1 cellular context compared by ENCODE assay signal in the genomic region with DNA sequence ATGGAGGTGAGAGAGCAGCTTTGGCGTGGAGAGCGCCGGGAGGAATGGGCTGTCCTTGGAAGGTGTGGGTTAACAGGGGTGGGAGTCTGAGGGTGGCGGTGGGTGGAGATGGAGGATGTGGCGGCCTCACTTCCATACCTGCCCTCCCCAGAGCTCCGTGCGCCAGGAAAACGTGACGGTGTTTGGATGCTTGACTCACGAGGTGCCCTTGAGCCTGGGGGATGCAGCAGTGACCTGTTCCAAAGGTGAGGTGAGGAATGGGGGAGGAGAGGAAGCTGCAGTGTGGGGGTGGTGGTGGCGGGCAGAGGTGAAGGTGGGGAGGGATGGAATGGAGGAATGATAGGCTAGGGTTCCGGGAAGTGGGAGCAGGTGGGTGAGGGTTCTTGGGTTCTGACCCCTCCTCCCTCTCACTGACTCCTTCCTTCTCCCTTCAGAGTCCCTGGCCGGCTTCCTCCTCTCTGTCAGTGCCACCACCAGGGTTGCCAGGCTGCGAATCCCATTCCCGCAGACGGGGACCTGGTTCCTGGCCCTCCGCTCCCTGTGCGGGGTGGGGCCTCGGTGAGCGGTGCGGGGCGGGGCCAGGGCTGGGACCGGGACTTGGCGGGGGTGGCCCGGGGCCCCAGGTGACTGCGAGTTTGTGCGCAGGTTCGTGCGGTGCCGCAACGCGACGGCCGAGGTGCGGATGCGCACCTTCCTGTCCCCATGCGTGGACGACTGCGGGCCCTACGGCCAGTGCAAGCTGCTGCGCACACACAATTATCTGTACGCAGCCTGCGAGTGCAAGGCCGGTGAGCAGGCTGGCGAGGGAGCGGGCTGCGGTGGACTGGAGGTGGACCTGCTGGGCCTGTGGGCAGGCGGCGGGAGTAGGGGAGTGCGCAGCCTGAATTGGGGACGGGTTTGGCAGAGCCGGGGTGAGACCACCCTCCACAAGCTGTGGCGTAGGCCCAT.
TF ChIP-seq lines count a peak whose summit lies in the region.

No MANE protein-coding gene starts in this region.

TF ChIP-seq in GM23338, 12 proteins besides CTCF, POLR2A, EP300 and RAD21 (continued from another document):
- TF ChIP-seq, protein P1, sequence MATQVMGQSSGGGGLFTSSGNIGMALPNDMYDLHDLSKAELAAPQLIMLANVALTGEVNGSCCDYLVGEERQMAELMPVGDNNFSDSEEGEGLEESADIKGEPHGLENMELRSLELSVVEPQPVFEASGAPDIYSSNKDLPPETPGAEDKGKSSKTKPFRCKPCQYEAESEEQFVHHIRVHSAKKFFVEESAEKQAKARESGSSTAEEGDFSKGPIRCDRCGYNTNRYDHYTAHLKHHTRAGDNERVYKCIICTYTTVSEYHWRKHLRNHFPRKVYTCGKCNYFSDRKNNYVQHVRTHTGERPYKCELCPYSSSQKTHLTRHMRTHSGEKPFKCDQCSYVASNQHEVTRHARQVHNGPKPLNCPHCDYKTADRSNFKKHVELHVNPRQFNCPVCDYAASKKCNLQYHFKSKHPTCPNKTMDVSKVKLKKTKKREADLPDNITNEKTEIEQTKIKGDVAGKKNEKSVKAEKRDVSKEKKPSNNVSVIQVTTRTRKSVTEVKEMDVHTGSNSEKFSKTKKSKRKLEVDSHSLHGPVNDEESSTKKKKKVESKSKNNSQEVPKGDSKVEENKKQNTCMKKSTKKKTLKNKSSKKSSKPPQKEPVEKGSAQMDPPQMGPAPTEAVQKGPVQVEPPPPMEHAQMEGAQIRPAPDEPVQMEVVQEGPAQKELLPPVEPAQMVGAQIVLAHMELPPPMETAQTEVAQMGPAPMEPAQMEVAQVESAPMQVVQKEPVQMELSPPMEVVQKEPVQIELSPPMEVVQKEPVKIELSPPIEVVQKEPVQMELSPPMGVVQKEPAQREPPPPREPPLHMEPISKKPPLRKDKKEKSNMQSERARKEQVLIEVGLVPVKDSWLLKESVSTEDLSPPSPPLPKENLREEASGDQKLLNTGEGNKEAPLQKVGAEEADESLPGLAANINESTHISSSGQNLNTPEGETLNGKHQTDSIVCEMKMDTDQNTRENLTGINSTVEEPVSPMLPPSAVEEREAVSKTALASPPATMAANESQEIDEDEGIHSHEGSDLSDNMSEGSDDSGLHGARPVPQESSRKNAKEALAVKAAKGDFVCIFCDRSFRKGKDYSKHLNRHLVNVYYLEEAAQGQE (IDR thresholded peaks at IDR 0.05; ENCODE audit: unreplicated experiment), result no peak
- TF ChIP-seq EZH2phosphoT487 (IDR thresholded peaks at IDR 0.05; ENCODE audit: unreplicated experiment), result no peak
- TF ChIP-seq, protein P2, sequence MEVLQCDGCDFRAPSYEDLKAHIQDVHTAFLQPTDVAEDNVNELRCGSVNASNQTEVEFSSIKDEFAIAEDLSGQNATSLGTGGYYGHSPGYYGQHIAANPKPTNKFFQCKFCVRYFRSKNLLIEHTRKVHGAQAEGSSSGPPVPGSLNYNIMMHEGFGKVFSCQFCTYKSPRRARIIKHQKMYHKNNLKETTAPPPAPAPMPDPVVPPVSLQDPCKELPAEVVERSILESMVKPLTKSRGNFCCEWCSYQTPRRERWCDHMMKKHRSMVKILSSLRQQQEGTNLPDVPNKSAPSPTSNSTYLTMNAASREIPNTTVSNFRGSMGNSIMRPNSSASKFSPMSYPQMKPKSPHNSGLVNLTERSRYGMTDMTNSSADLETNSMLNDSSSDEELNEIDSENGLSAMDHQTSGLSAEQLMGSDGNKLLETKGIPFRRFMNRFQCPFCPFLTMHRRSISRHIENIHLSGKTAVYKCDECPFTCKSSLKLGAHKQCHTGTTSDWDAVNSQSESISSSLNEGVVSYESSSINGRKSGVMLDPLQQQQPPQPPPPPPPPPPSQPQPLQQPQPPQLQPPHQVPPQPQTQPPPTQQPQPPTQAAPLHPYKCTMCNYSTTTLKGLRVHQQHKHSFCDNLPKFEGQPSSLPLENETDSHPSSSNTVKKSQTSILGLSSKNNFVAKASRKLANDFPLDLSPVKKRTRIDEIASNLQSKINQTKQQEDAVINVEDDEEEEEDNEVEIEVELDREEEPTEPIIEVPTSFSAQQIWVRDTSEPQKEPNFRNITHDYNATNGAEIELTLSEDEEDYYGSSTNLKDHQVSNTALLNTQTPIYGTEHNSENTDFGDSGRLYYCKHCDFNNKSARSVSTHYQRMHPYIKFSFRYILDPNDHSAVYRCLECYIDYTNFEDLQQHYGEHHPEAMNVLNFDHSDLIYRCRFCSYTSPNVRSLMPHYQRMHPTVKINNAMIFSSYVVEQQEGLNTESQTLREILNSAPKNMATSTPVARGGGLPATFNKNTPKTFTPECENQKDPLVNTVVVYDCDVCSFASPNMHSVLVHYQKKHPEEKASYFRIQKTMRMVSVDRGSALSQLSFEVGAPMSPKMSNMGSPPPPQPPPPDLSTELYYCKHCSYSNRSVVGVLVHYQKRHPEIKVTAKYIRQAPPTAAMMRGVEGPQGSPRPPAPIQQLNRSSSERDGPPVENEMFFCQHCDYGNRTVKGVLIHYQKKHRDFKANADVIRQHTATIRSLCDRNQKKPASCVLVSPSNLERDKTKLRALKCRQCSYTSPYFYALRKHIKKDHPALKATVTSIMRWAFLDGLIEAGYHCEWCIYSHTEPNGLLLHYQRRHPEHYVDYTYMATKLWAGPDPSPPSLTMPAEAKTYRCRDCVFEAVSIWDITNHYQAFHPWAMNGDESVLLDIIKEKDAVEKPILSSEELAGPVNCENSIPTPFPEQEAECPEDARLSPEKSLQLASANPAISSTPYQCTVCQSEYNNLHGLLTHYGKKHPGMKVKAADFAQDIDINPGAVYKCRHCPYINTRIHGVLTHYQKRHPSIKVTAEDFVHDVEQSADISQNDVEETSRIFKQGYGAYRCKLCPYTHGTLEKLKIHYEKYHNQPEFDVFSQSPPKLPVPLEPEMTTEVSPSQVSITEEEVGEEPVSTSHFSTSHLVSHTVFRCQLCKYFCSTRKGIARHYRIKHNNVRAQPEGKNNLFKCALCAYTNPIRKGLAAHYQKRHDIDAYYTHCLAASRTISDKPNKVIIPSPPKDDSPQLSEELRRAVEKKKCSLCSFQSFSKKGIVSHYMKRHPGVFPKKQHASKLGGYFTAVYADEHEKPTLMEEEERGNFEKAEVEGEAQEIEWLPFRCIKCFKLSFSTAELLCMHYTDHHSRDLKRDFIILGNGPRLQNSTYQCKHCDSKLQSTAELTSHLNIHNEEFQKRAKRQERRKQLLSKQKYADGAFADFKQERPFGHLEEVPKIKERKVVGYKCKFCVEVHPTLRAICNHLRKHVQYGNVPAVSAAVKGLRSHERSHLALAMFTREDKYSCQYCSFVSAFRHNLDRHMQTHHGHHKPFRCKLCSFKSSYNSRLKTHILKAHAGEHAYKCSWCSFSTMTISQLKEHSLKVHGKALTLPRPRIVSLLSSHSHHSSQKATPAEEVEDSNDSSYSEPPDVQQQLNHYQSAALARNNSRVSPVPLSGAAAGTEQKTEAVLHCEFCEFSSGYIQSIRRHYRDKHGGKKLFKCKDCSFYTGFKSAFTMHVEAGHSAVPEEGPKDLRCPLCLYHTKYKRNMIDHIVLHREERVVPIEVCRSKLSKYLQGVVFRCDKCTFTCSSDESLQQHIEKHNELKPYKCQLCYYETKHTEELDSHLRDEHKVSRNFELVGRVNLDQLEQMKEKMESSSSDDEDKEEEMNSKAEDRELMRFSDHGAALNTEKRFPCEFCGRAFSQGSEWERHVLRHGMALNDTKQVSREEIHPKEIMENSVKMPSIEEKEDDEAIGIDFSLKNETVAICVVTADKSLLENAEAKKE (CRISPR knock-in tag; IDR thresholded peaks at IDR 0.05), result no peak
- TF ChIP-seq, protein P3, sequence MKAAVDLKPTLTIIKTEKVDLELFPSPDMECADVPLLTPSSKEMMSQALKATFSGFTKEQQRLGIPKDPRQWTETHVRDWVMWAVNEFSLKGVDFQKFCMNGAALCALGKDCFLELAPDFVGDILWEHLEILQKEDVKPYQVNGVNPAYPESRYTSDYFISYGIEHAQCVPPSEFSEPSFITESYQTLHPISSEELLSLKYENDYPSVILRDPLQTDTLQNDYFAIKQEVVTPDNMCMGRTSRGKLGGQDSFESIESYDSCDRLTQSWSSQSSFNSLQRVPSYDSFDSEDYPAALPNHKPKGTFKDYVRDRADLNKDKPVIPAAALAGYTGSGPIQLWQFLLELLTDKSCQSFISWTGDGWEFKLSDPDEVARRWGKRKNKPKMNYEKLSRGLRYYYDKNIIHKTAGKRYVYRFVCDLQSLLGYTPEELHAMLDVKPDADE (IDR thresholded peaks at IDR 0.05), result 0 out of 2 replicates have a peak, but pooled peaks have one; percentile 11
